Comparison of ENCODE assay signal across 18 cellular contexts in genomic region chr11:75469785-75470405, GRCh38. TPM values are rescaled to one million over a fixed set of nuclear protein-coding genes. Genes with fewer than 3 reads are reported as not detected.
DNase-seq lines count a peak whose midpoint lies in the region; ATAC-seq and TF ChIP-seq lines count a peak whose summit lies in the region.
"Had no signal": no experiment of that assay in that cellular context is flagged by ENCODE, and none has a peak within 500 bp of the region (broad histone marks: within the 10 kb centered on the region; RNA-seq: fewer than 3 reads in every experiment).

No MANE protein-coding gene starts in this region.

- H3K27ac ChIP-seq in Karpas-422 (ENCODE audit: low read length), result peak overlapping the region; percentile 83
- no peak overlapping the region for H3K27ac ChIP-seq in osteoblast (ENCODE audit: low read depth, low read length)
- H3K27ac ChIP-seq in CD8-positive, alpha-beta memory T cell (ENCODE audit: low read depth, low read length), result no peak overlapping the region
- H3K27ac ChIP-seq: A549 had no signal

- peaks cover 3 to 4% (median 3%) of the 10 kb centered on the region in 3 donors for H3K4me1 Mint-ChIP-seq in CD8-positive, alpha-beta memory T cell

- CTCF ChIA-PET in CD8-positive, alpha-beta memory T cell (lab: Charles Lee), result interaction anchor here (1.6 kb wide), 1 partner anchor 24 kb away, joined by 4 read pairs; no protein-coding TSS in a partner anchor

- H3K9me2 ChIP-seq in Karpas-422 (replicated peaks; ENCODE audit: insufficient read depth, low read length), result no peaks in the 10 kb centered on the region

- H3K36me3 Mint-ChIP-seq in CD8-positive, alpha-beta memory T cell, result peaks cover 0 to 7% (median 3%) of the 10 kb centered on the region in 3 donors

- no peak overlapping the region for H3K27ac Mint-ChIP-seq in CD8-positive, alpha-beta memory T cell

- H2AFZ ChIP-seq in Karpas-422 (ENCODE audit: low read length) (no peak overlapping the region), osteoblast (ENCODE audit: low read length) (no peak overlapping the region)

- H4K20me1 ChIP-seq in Karpas-422 (ENCODE audit: insufficient read depth, low read depth, low read length) (no peaks in the 10 kb centered on the region), osteoblast (ENCODE audit: insufficient read depth, low read length) (no peaks in the 10 kb centered on the region)

- H3K4me1 ChIP-seq in Karpas-422 (ENCODE audit: low read length) (peaks cover 81% of the 10 kb centered on the region), osteoblast (ENCODE audit: insufficient read depth, low read length) (peaks cover 11% of the 10 kb centered on the region)
- H3K4me1 ChIP-seq in CD8-positive, alpha-beta memory T cell (ENCODE audit: insufficient read depth, low read length), result peaks cover 2% of the 10 kb centered on the region
- H3K4me1 ChIP-seq: A549 had no signal

- ATAC-seq in GM21786 (IDR thresholded peaks at IDR 0.05; ENCODE audit: unreplicated experiment), result no peak
- ATAC-seq: A549 had no signal

- no peaks in the 10 kb centered on the region for H3K9me3 Mint-ChIP-seq in CD8-positive, alpha-beta memory T cell
- H3K9me3 Mint-ChIP-seq: CD4-positive, CD25-positive, alpha-beta regulatory T cell had no signal

- H3K4me2 ChIP-seq in Karpas-422 (ENCODE audit: low read depth, low read length, poor library complexity, severe bottlenecking) (peak overlapping the region; percentile 59), osteoblast (ENCODE audit: insufficient read depth, low read length) (no peak overlapping the region)
- H3K4me2 ChIP-seq: A549 had no signal

- POLR2A ChIA-PET in CD8-positive, alpha-beta memory T cell (lab: Charles Lee), result no interaction called here

- H3K79me2 ChIP-seq in Karpas-422 (ENCODE audit: low read length) (peaks cover 72% of the 10 kb centered on the region), osteoblast (ENCODE audit: insufficient read depth, low read length) (no peaks in the 10 kb centered on the region)

- peaks cover 25% of the 10 kb centered on the region for H3K36me3 ChIP-seq in Karpas-422 (ENCODE audit: insufficient read depth, low read length)
- H3K36me3 ChIP-seq in osteoblast (ENCODE audit: insufficient read depth, low read length), result no peaks in the 10 kb centered on the region
- H3K36me3 ChIP-seq in CD8-positive, alpha-beta memory T cell (ENCODE audit: insufficient read depth, low read length), result no peaks in the 10 kb centered on the region

- H3K4me3 Mint-ChIP-seq in CD8-positive, alpha-beta memory T cell, result no peak overlapping the region
- H3K4me3 Mint-ChIP-seq: CD4-positive, CD25-positive, alpha-beta regulatory T cell had no signal

- peak; percentile 38 for DNase-seq in NOMO-1 treated with DMSO at 0.1 percent for 48 hours (lab: John Stamatoyannopoulos, UW; ENCODE audit: unreplicated experiment)
- DNase-seq in NOMO-1 treated with dmso at 0.1 percent for 144 hours (lab: John Stamatoyannopoulos, UW; ENCODE audit: unreplicated experiment), result no peak
- DNase-seq in Karpas-422, result peak; percentile 80
- peak; percentile 78 for DNase-seq in NCI-H69 (lab: John Stamatoyannopoulos, UW)
- peak; percentile 62 for DNase-seq in osteoblast (ENCODE audit: insufficient read length, low spot score, missing footprints)
- no peak for DNase-seq in CD1c-positive myeloid dendritic cell (ENCODE audit: extremely low spot score)
- no peak for DNase-seq in CD8-positive, alpha-beta memory T cell
- DNase-seq: CD4-positive, CD25-positive, alpha-beta regulatory T cell; KBM-7; NCI-H1105; NCI-H2081 treated with DMSO at 0.1 percent for 48 hours; NCI-H2227 treated with DMSO at 0.1 percent for 48 hours; NCI-H524 treated with DMSO at 0.1 percent for 48 hours; OCI-M1; RPMI8226; T-helper 1 cell had no signal

- H3K4me3 ChIP-seq in Karpas-422 (ENCODE audit: low read length) (no peak overlapping the region), osteoblast (ENCODE audit: insufficient read depth, low read length) (no peak overlapping the region)
- H3K4me3 ChIP-seq in CD8-positive, alpha-beta memory T cell (ENCODE audit: low read length), result no peak overlapping the region
- H3K4me3 ChIP-seq: A549 had no signal

- no peaks in the 10 kb centered on the region for H3K27me3 ChIP-seq in Karpas-422 (ENCODE audit: low read length)
- H3K27me3 ChIP-seq in osteoblast (ENCODE audit: insufficient read depth, low read length), result no peaks in the 10 kb centered on the region
- no peaks in the 10 kb centered on the region for H3K27me3 ChIP-seq in CD8-positive, alpha-beta memory T cell (ENCODE audit: insufficient read depth, low read length, poor library complexity, severe bottlenecking)

- no peak for TF ChIP-seq CTCF in osteoblast (IDR thresholded peaks at IDR 0.05; ENCODE audit: extremely low read depth, low read depth, low read length)

- peak overlapping the region; percentile 55 for H3K9ac ChIP-seq in Karpas-422 (ENCODE audit: low read length)

- H3K27me3 Mint-ChIP-seq in CD8-positive, alpha-beta memory T cell, result peaks cover 0 to 4% of the 10 kb centered on the region in 2 donors
- H3K27me3 Mint-ChIP-seq: CD4-positive, CD25-positive, alpha-beta regulatory T cell had no signal

- H3K9me3 ChIP-seq in Karpas-422 (ENCODE audit: low read length), result no peaks in the 10 kb centered on the region
- no peaks in the 10 kb centered on the region for H3K9me3 ChIP-seq in osteoblast (ENCODE audit: low read depth, low read length)
- H3K9me3 ChIP-seq in CD8-positive, alpha-beta memory T cell (ENCODE audit: low read length), result no peaks in the 10 kb centered on the region
- H3K9me3 ChIP-seq: A549 had no signal

RNA-seq across cellular contexts. Expression of gene KLHL35, which starts 36.9 kb away (rescaled TPM):
- 1.3 and 8.5 TPM in 2 replicates for total RNA-seq in Karpas-422 (2014; rRNA removed; shearing (Covaris generic); ENCODE audit: low replicate concordance)
- total RNA-seq in osteoblast, result 2.4 and 4.3 TPM in 2 replicates
- under 1 TPM; 0.44 to 0.83 TPM for total RNA-seq in CD8-positive, alpha-beta memory T cell
- 0.37 TPM for polyA plus RNA-seq in CD8-positive, alpha-beta memory T cell

RNA-seq across cellular contexts. Expression of gene GDPD5, which starts 55.8 kb away (rescaled TPM):
- 137 and 237 TPM in 2 replicates for total RNA-seq in Karpas-422 (2014; rRNA removed; shearing (Covaris generic); ENCODE audit: low replicate concordance)
- total RNA-seq in osteoblast, result 13.4 and 14.1 TPM in 2 replicates
- total RNA-seq in CD8-positive, alpha-beta memory T cell, result 1 to 10 TPM; 8.9 to 9.1 TPM
- polyA plus RNA-seq in CD8-positive, alpha-beta memory T cell, result 10.4 TPM

Comparison
In these comparisons a context has a peak if more than half of its experiments do, and no peak if none do; other contexts are left out.
1. DNase-seq: peak in NOMO-1 treated with DMSO at 0.1 percent for 48 hours (single experiment), Karpas-422 (single experiment), NCI-H69 (single experiment) and osteoblast (single experiment); none in NOMO-1 treated with dmso at 0.1 percent for 144 hours (single experiment), CD1c-positive myeloid dendritic cell (single experiment) and CD8-positive, alpha-beta memory T cell (0 of 5).